ENCODE assay signal across 8 cellular contexts in genomic region chr19:11378319-11379189, GRCh38. TPM values are rescaled to one million over a fixed set of nuclear protein-coding genes. Genes with fewer than 3 reads are reported as not detected.
DNase-seq lines count a peak whose midpoint lies in the region; ATAC-seq and TF ChIP-seq lines count a peak whose summit lies in the region.

No MANE protein-coding gene starts in this region.

- intact Hi-C loops in PC-9 (cut with micrococcal nuclease; ENCODE audit: unreplicated experiment): loop anchor here (5.0 kb wide), 1 partner anchor 44 kb away; no protein-coding TSS in a partner anchor

- peak overlapping the region in 1 of 2 experiments; percentile 27 for H2BK12ac ChIP-seq in mesenchymal stem cell (ENCODE audit: low read length in 2 of 2)

- H2BK5ac ChIP-seq in mesenchymal stem cell (ENCODE audit: low read depth, low read length, poor library complexity, severe bottlenecking): no peak overlapping the region

- H3K79me1 ChIP-seq in mesenchymal stem cell (replicated peaks; ENCODE audit: low read length, poor library complexity, severe bottlenecking): peaks cover 7% of the 10 kb centered on the region

- no peak overlapping the region for H2BK15ac ChIP-seq in mesenchymal stem cell (ENCODE audit: low read depth, poor library complexity, severe bottlenecking)

- peak overlapping the region; percentile 52 for H4K91ac ChIP-seq in mesenchymal stem cell (ENCODE audit: low read length)

- H3F3A ChIP-seq in PC-9 (ENCODE audit: insufficient read depth, low read depth): peaks cover 50% of the 10 kb centered on the region

- H2AK5ac ChIP-seq in mesenchymal stem cell (ENCODE audit: low read length, severe bottlenecking): peak overlapping the region; percentile 34

- no peak for DNase-seq in AG04450 (ENCODE audit: low read depth, low spot score)
- DNase-seq in GM06990 (ENCODE audit: extremely low read depth, insufficient read length): no peak
- DNase-seq in PC-9: peak; percentile 51 to 88
- peak; percentile 62 for DNase-seq in cerebellar cortex (ENCODE audit: low spot score)
- DNase-seq in mesenchymal stem cell: peak; percentile 79

- peak; percentile 54 for TF ChIP-seq CTCF in AG04450 (IDR thresholded peaks at IDR 0.05; ENCODE audit: low read depth, low read length)
- TF ChIP-seq CTCF in GM06990 (IDR thresholded peaks at IDR 0.05; ENCODE audit: insufficient read depth, low read length, poor library complexity, severe bottlenecking): peak; percentile 71
- peak; percentile 67 for TF ChIP-seq CTCF in PC-9 (conservative IDR thresholded peaks at IDR 0.05)

- H3K9me3 ChIP-seq in AG04450 (ENCODE audit: control insufficient read depth, insufficient read depth, low read length): no peaks in the 10 kb centered on the region; the same call in 1 of the 2 replicates
- H3K9me3 ChIP-seq in PC-9 (ENCODE audit: insufficient read depth, low read depth): no peaks in the 10 kb centered on the region
- H3K9me3 ChIP-seq in mesenchymal stem cell (ENCODE audit: control insufficient read depth, low read length): no peaks in the 10 kb centered on the region

- H3K79me2 ChIP-seq in PC-9 (ENCODE audit: low read depth): peaks cover 22% of the 10 kb centered on the region

- peak overlapping the region in 1 of 2 experiments; percentile 77 for H3K23ac ChIP-seq in mesenchymal stem cell (ENCODE audit: low read length in 2 of 2)

- WGBS in mesenchymal stem cell: 61% methylated on average over 6 of the region's 8 CpGs

- no peak overlapping the region for H3K4me3 ChIP-seq in AG04450 (ENCODE audit: low read depth, low read length)
- no peak overlapping the region for H3K4me3 ChIP-seq in GM06990 (replicated peaks; ENCODE audit: low read depth, low read length)
- H3K4me3 ChIP-seq in PC-9: no peak overlapping the region
- peak overlapping the region in 1 of 2 experiments; percentile 55 for H3K4me3 ChIP-seq in mesenchymal stem cell (ENCODE audit: insufficient read depth in 1 of 2, low read depth in 1 of 2, low read length in 2 of 2)

- H3K27me3 ChIP-seq in AG04450 (ENCODE audit: control insufficient read depth, insufficient read depth, low read length): peaks cover 3% of the 10 kb centered on the region
- H3K27me3 ChIP-seq in GM06990 (replicated peaks; ENCODE audit: control insufficient read depth, insufficient read depth, low read length): no peaks in the 10 kb centered on the region; the same call in 1 of the 2 replicates
- H3K27me3 ChIP-seq in PC-9 (ENCODE audit: insufficient read depth, low read depth): no peaks in the 10 kb centered on the region
- peaks cover 11 to 15% of the 10 kb centered on the region in 2 experiments for H3K27me3 ChIP-seq in mesenchymal stem cell (ENCODE audit: control insufficient read depth in 1 of 2, insufficient read depth in 1 of 2, low read length in 2 of 2)

- H3K4ac ChIP-seq in mesenchymal stem cell (ENCODE audit: low read depth in 1 of 2, low read length in 2 of 2): peak overlapping the region in 1 of 2 experiments; percentile 44

- peak overlapping the region; percentile 38 for H4K8ac ChIP-seq in mesenchymal stem cell (ENCODE audit: low read length)

- CTCF ChIA-PET in AG04450 (lab: Charles Lee): interaction anchor here (0.7 to 2.4 kb wide), 6 partner anchors 11 to 252 kb away, joined by 3 to 13 read pairs (median 6); partner anchors contain the start of genes ODAD3 and PRKCSH
- CTCF ChIA-PET in PC-9 (lab: Charles Lee): interaction anchor here (0.5 to 1.8 kb wide), 4 partner anchors 44 to 85 kb away, joined by 3 to 7 read pairs (median 5); no protein-coding TSS in a partner anchor

- H3K4me2 ChIP-seq in PC-9 (peak overlapping the region; percentile 58), mesenchymal stem cell (ENCODE audit: low read length, poor library complexity, severe bottlenecking) (no peak overlapping the region)

- no peaks in the 10 kb centered on the region for H3K9me2 ChIP-seq in PC-9 (ENCODE audit: insufficient read depth)

- H3K18ac ChIP-seq in mesenchymal stem cell (ENCODE audit: low read depth in 1 of 2, low read length in 2 of 2): peak overlapping the region in 1 of 2 experiments; percentile 69

- H3K4me1 ChIP-seq in PC-9 (replicated peaks; ENCODE audit: insufficient read depth): peaks cover 63% of the 10 kb centered on the region
- H3K4me1 ChIP-seq in mesenchymal stem cell (ENCODE audit: control insufficient read depth, insufficient read depth, low read depth, low read length): peaks cover 53% of the 10 kb centered on the region

- POLR2A ChIA-PET in AG04450 (lab: Yijun Ruan, JAX) (interaction anchor here (0.6 kb wide), 1 partner anchor 112 kb away, joined by 3 read pairs; no protein-coding TSS in a partner anchor), PC-9 (lab: Charles Lee; ENCODE audit: unreplicated experiment) (no interaction called here)

- peak overlapping the region; percentile 81 for H3K27ac ChIP-seq in AG04450 (ENCODE audit: low read depth, low read length)
- peak overlapping the region; percentile 37 for H3K27ac ChIP-seq in PC-9
- peak overlapping the region; percentile 69 for H3K27ac ChIP-seq in mesenchymal stem cell (ENCODE audit: low read length, poor library complexity, severe bottlenecking)

- ATAC-seq in HG02571 (IDR thresholded peaks at IDR 0.05; ENCODE audit: unreplicated experiment) (no peak), HG03280 (IDR thresholded peaks at IDR 0.05; ENCODE audit: unreplicated experiment) (no peak), GM18873 (IDR thresholded peaks at IDR 0.05; ENCODE audit: low FRiP score, unreplicated experiment) (no peak)

- H2AFZ ChIP-seq in PC-9 (no peak overlapping the region), mesenchymal stem cell (ENCODE audit: low read depth, low read length) (no peak overlapping the region)

- H2BK120ac ChIP-seq in mesenchymal stem cell (ENCODE audit: low read depth, low read length): no peak overlapping the region

- H4K20me1 ChIP-seq in PC-9 (ENCODE audit: insufficient read depth): no peaks in the 10 kb centered on the region

- peak overlapping the region in 1 of 2 experiments; percentile 62 for H3K14ac ChIP-seq in mesenchymal stem cell (ENCODE audit: low read length in 2 of 2)

- peak overlapping the region; percentile 26 for H3K9ac ChIP-seq in mesenchymal stem cell (ENCODE audit: low read length)

- BruUV-seq in PC-9 (replicated peaks; lab: Mats Ljungman, UMichigan): no TSS peak

- H3K36me3 ChIP-seq in GM06990 (ENCODE audit: control insufficient read depth, insufficient read depth, low read length) (no peaks in the 10 kb centered on the region; the same call in 1 of the 2 replicates), PC-9 (ENCODE audit: low read depth) (no peaks in the 10 kb centered on the region), mesenchymal stem cell (ENCODE audit: control insufficient read depth in 1 of 2, insufficient read depth in 2 of 2, low read depth in 1 of 2, low read length in 2 of 2) (no peaks in the 10 kb centered on the region)

RNA-seq across cellular contexts. Expression of gene SWSAP1, which starts 4.1 kb away (rescaled TPM):
- polyA plus RNA-seq in AG04450 (2011; rRNA removed): 0.88 and 0.89 TPM in 2 replicates
- 0.30 and 0.51 TPM in 2 replicates for polyA minus RNA-seq in AG04450 (2011; rRNA and poly(A)+ RNA removed)
- total RNA-seq in PC-9 (2021): 4.6 and 4.8 TPM in 2 replicates
- 3.4 TPM for polyA plus RNA-seq in mesenchymal stem cell (2013, experiment 1 of 2)
- 3.8 TPM for polyA plus RNA-seq in mesenchymal stem cell (2013, experiment 2 of 2)

RNA-seq across cellular contexts. Expression of gene EPOR, which starts 5.6 kb away (rescaled TPM):
- polyA plus RNA-seq in AG04450 (2011; rRNA removed): 3.8 and 4.9 TPM in 2 replicates
- 2.1 and 2.7 TPM in 2 replicates for polyA minus RNA-seq in AG04450 (2011; rRNA and poly(A)+ RNA removed)
- 7.3 and 10.0 TPM in 2 replicates for total RNA-seq in PC-9 (2021)
- 16.4 TPM for polyA plus RNA-seq in mesenchymal stem cell (2013, experiment 1 of 2)
- 17.2 TPM for polyA plus RNA-seq in mesenchymal stem cell (2013, experiment 2 of 2)

RNA-seq across cellular contexts. Expression of gene PLPPR2, which starts 23.3 kb away (rescaled TPM):
- 13.8 and 18.5 TPM in 2 replicates for polyA plus RNA-seq in AG04450 (2011; rRNA removed)
- polyA minus RNA-seq in AG04450 (2011; rRNA and poly(A)+ RNA removed): 11.5 and 21.1 TPM in 2 replicates
- 25.2 and 30.4 TPM in 2 replicates for total RNA-seq in PC-9 (2021)
- polyA plus RNA-seq in mesenchymal stem cell (2013, experiment 1 of 2): 51.5 TPM
- polyA plus RNA-seq in mesenchymal stem cell (2013, experiment 2 of 2): 51.8 TPM

RNA-seq across cellular contexts. Expression of gene CCDC159, which starts 32.2 kb away (rescaled TPM):
- polyA plus RNA-seq in AG04450 (2011; rRNA removed): 12.1 and 14.6 TPM in 2 replicates
- 7.5 and 14.5 TPM in 2 replicates for polyA minus RNA-seq in AG04450 (2011; rRNA and poly(A)+ RNA removed)
- total RNA-seq in PC-9 (2021): 9.4 and 13.7 TPM in 2 replicates
- polyA plus RNA-seq in mesenchymal stem cell (2013, experiment 1 of 2): 22.5 TPM
- polyA plus RNA-seq in mesenchymal stem cell (2013, experiment 2 of 2): 20.6 TPM

RNA-seq across cellular contexts. Expression of gene TMEM205, which starts 32.5 kb away (rescaled TPM):
- 71.9 and 90.6 TPM in 2 replicates for polyA plus RNA-seq in AG04450 (2011; rRNA removed)
- polyA minus RNA-seq in AG04450 (2011; rRNA and poly(A)+ RNA removed): 49.4 and 55.9 TPM in 2 replicates
- 80.3 and 90.6 TPM in 2 replicates for total RNA-seq in PC-9 (2021)
- 109 TPM for polyA plus RNA-seq in mesenchymal stem cell (2013, experiment 1 of 2)
- 119 TPM for polyA plus RNA-seq in mesenchymal stem cell (2013, experiment 2 of 2)

Comparison
In these comparisons a context has a peak if more than half of its experiments do, and no peak if none do; other contexts are left out.
1. DNase-seq: peak in PC-9 (2 of 2), cerebellar cortex (single experiment) and mesenchymal stem cell (single experiment); none in AG04450 (single experiment) and GM06990 (single experiment).
2. Peak in every context shown above with its lines, with median percentiles within 50 percentile points of each other: H3K27ac ChIP-seq and CTCF ChIP-seq.